ENCODE assay signal across 11 cellular contexts in genomic region chrX:66408507-66408906, GRCh38.
DNase-seq lines count a peak whose midpoint lies in the region; ATAC-seq and TF ChIP-seq lines count a peak whose summit lies in the region.
"Had no signal": no experiment of that assay in that cellular context is flagged by ENCODE, and none has a peak within 500 bp of the region (broad histone marks: within the 10 kb centered on the region; RNA-seq: fewer than 3 reads in every experiment).

No MANE protein-coding gene starts in this region.

- intact Hi-C loops in activated CD8-positive, alpha-beta T cell treated with anti-CD3 and anti-CD28 coated beads for 36 hours (cut with micrococcal nuclease) = loop anchor here (10.0 kb wide), 1 partner anchor 204 kb away; no protein-coding TSS in a partner anchor

- CTCF ChIA-PET in activated CD8-positive, alpha-beta T cell treated with anti-CD3 and anti-CD28 coated beads, Interleukin-2, amount 10 ng/mL, durations not matched to agents 7 days and 5 days (lab: Charles Lee) = no interaction called here
- CTCF ChIA-PET in activated CD8-positive, alpha-beta T cell treated with anti-CD3 and anti-CD28 coated beads for 36 hours (lab: Charles Lee) = no interaction called here

- ATAC-seq in activated CD8-positive, alpha-beta T cell treated with anti-CD3 and anti-CD28 coated beads, Interleukin-2, amount 10 ng/mL, durations not matched to agents 7 days and 5 days = no peak
- ATAC-seq in activated CD8-positive, alpha-beta T cell treated with anti-CD3 and anti-CD28 coated beads for 36 hours = no peak
- peak; percentile 51 for ATAC-seq in GM21529 (IDR thresholded peaks at IDR 0.05; ENCODE audit: unreplicated experiment)
- ATAC-seq in T-helper 17 cell = no peak

- peaks cover 2% of the 10 kb centered on the region for H3K27me3 Mint-ChIP-seq in activated CD8-positive, alpha-beta T cell treated with anti-CD3 and anti-CD28 coated beads, Interleukin-2, amount 10 ng/mL, durations not matched to agents 7 days and 5 days (ENCODE audit: low read depth)
- H3K27me3 Mint-ChIP-seq in activated CD8-positive, alpha-beta T cell treated with anti-CD3 and anti-CD28 coated beads for 36 hours = peaks cover 3% of the 10 kb centered on the region
- peaks cover 4% of the 10 kb centered on the region for H3K27me3 Mint-ChIP-seq in T-helper 17 cell

- peak overlapping the region; percentile 6 for H3K27ac Mint-ChIP-seq in activated CD8-positive, alpha-beta T cell treated with anti-CD3 and anti-CD28 coated beads, Interleukin-2, amount 10 ng/mL, durations not matched to agents 7 days and 5 days
- H3K27ac Mint-ChIP-seq in activated CD8-positive, alpha-beta T cell treated with anti-CD3 and anti-CD28 coated beads for 36 hours = no peak overlapping the region
- no peak overlapping the region for H3K27ac Mint-ChIP-seq in T-helper 17 cell
- H3K27ac Mint-ChIP-seq: nephron had no signal

- no peaks in the 10 kb centered on the region for H3K9me3 ChIP-seq in T-helper 17 cell (ENCODE audit: control insufficient read depth, low read length, poor library complexity, severe bottlenecking)

- POLR2A ChIA-PET in activated CD8-positive, alpha-beta T cell treated with anti-CD3 and anti-CD28 coated beads, Interleukin-2, amount 10 ng/mL, durations not matched to agents 7 days and 5 days (lab: Charles Lee) = no interaction called here
- POLR2A ChIA-PET in activated CD8-positive, alpha-beta T cell treated with anti-CD3 and anti-CD28 coated beads for 36 hours (lab: Charles Lee) = no interaction called here

- DNase-seq in activated CD8-positive, alpha-beta T cell treated with anti-CD3 and anti-CD28 coated beads, Interleukin-2, amount 10 ng/mL, durations not matched to agents 7 days and 5 days = no peak
- DNase-seq in activated CD8-positive, alpha-beta T cell treated with anti-CD3 and anti-CD28 coated beads for 36 hours = no peak
- DNase-seq in LNCaP clone FGC (ENCODE audit: low read depth) (peak; percentile 10), pons (ENCODE audit: low spot score) (peak; percentile 1), T-helper 17 cell (no peak), NCI-H187 treated with DMSO at 0.1 percent for 48 hours (lab: John Stamatoyannopoulos, UW) (no peak)
- no peak for DNase-seq in activated CD4-positive, alpha-beta T cell treated with anti-CD3 and anti-CD28 coated beads, Interleukin-2, amount 50 U/mL, for 1 hour
- DNase-seq: cerebellar nuclear complex, NCI-H69 had no signal

- no peaks in the 10 kb centered on the region for H3K9me3 Mint-ChIP-seq in activated CD8-positive, alpha-beta T cell treated with anti-CD3 and anti-CD28 coated beads, Interleukin-2, amount 10 ng/mL, durations not matched to agents 7 days and 5 days (ENCODE audit: insufficient read depth)
- H3K9me3 Mint-ChIP-seq in activated CD8-positive, alpha-beta T cell treated with anti-CD3 and anti-CD28 coated beads for 36 hours = no peaks in the 10 kb centered on the region

- no peak overlapping the region for H3K4me3 Mint-ChIP-seq in activated CD8-positive, alpha-beta T cell treated with anti-CD3 and anti-CD28 coated beads, Interleukin-2, amount 10 ng/mL, durations not matched to agents 7 days and 5 days
- no peak overlapping the region for H3K4me3 Mint-ChIP-seq in activated CD8-positive, alpha-beta T cell treated with anti-CD3 and anti-CD28 coated beads for 36 hours
- no peak overlapping the region for H3K4me3 Mint-ChIP-seq in T-helper 17 cell
- H3K4me3 Mint-ChIP-seq: nephron had no signal

- H3K4me3 ChIP-seq in LNCaP clone FGC (ENCODE audit: low read depth, low read length) = no peak overlapping the region

- H3K4me1 Mint-ChIP-seq in activated CD8-positive, alpha-beta T cell treated with anti-CD3 and anti-CD28 coated beads, Interleukin-2, amount 10 ng/mL, durations not matched to agents 7 days and 5 days (ENCODE audit: low read depth) = no peaks in the 10 kb centered on the region
- no peaks in the 10 kb centered on the region for H3K4me1 Mint-ChIP-seq in activated CD8-positive, alpha-beta T cell treated with anti-CD3 and anti-CD28 coated beads for 36 hours (ENCODE audit: low read depth)
- peaks cover 2% of the 10 kb centered on the region for H3K4me1 Mint-ChIP-seq in T-helper 17 cell
- H3K4me1 Mint-ChIP-seq: nephron had no signal

- no peak for TF ChIP-seq CTCF in activated CD8-positive, alpha-beta T cell treated with anti-CD3 and anti-CD28 coated beads for 36 hours (IDR thresholded peaks at IDR 0.05)
- peak; percentile 42 for TF ChIP-seq CTCF in LNCaP clone FGC (IDR thresholded peaks at IDR 0.05; ENCODE audit: control insufficient read depth, extremely low read depth, insufficient read depth)

- no peaks in the 10 kb centered on the region for H3K36me3 Mint-ChIP-seq in activated CD8-positive, alpha-beta T cell treated with anti-CD3 and anti-CD28 coated beads, Interleukin-2, amount 10 ng/mL, durations not matched to agents 7 days and 5 days (ENCODE audit: low read depth)
- H3K36me3 Mint-ChIP-seq in activated CD8-positive, alpha-beta T cell treated with anti-CD3 and anti-CD28 coated beads for 36 hours (ENCODE audit: low read depth) = no peaks in the 10 kb centered on the region
- H3K36me3 Mint-ChIP-seq in T-helper 17 cell (ENCODE audit: low read depth) = no peaks in the 10 kb centered on the region

Comparison
In these comparisons a context has a peak if more than half of its experiments do, and no peak if none do; other contexts are left out.
1. DNase-seq: peak in LNCaP clone FGC (single experiment) and pons (single experiment); none in activated CD8-positive, alpha-beta T cell treated with anti-CD3 and anti-CD28 coated beads, Interleukin-2, amount 10 ng/mL, durations not matched to agents 7 days and 5 days (single experiment), activated CD8-positive, alpha-beta T cell treated with anti-CD3 and anti-CD28 coated beads for 36 hours (single experiment), T-helper 17 cell (0 of 3), activated CD4-positive, alpha-beta T cell treated with anti-CD3 and anti-CD28 coated beads, Interleukin-2, amount 50 U/mL, for 1 hour (single experiment) and NCI-H187 treated with DMSO at 0.1 percent for 48 hours (single experiment).